In the genomic region with DNA sequence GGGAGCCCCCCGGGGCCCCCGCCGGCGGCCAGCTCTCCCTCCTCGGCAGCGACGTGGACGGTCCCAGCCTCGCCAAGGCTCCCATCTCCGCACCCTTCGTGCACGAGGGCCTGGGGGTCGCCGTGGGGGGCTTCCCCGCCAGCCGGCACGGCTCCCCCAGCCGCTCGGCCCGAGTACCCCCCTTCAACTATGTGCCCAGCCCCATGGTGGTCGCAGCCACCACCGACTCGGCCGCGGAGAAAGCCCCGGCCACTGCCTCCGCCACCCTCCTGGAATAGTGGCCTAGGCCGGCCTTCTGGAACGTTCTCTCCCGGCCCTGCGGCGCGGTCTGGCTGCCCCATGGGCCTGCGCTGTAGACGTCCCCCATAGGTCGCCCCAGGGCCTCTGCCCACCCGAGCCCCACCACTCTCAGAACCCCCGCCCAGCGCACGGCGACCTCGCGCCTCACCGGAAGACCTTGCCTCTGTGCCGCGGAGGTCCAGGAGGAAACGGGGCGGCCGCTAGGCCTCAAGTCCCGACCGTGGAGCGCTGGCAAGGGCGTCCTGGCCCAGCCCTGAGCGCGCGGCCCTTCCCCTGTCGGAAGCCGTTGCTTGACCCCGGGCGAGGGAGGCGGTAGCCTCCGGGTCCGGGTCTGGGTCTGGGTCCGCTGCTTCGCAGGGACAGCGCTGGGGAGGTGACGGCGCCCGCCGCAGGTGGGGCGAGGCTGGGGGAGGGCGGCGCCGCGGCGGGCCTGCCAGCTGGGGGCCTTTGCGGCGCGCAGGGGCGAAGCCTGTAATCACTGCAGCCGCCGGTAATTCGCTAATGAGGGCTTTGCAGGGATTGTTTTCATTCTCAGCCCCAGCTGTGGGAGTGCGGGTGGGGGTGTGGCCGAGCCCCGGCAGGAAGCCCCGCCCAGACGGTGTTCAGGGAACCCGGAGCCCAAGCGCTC, we compare ENCODE assay signal across 7 cellular contexts. TPM values are rescaled to one million over a fixed set of nuclear protein-coding genes. Genes with fewer than 3 reads are reported as not detected.
DNase-seq lines count a peak whose midpoint lies in the region; ATAC-seq and TF ChIP-seq lines count a peak whose summit lies in the region.

No MANE protein-coding gene starts in this region.

- DNase-seq in T-cell (peak; percentile 30 to 80 (median 62)), astrocyte of the hippocampus (ENCODE audit: low read depth, low spot score) (peak; percentile 57), kidney epithelial cell (ENCODE audit: low read depth) (no peak)
- DNase-seq in stimulated activated CD4-positive, alpha-beta T cell treated with anti-CD3 and anti-CD28 coated beads, TNF-alpha, amount 100 ng/mL, for 24 hours (ENCODE audit: low read depth in 3 of 3): peak; percentile 51 to 79 (median 52)

- H3K4me1 Mint-ChIP-seq in T-cell: peaks cover 11 to 19% (median 12%) of the 10 kb centered on the region in 3 donors

- POLR2A ChIA-PET in T-cell (lab: Charles Lee): no interaction called here

- no peaks in the 10 kb centered on the region for H3K9me3 ChIP-seq in HUES48 (ENCODE audit: control insufficient read depth, insufficient read depth, low read length)

- H3K9ac ChIP-seq in HUES48 (ENCODE audit: low read depth, low read length): no peak overlapping the region

- no peak for TF ChIP-seq CTCF in kidney epithelial cell (IDR thresholded peaks at IDR 0.05; ENCODE audit: insufficient read depth, low read length, poor library complexity, severe bottlenecking)

- H3K36me3 ChIP-seq in HUES48 (ENCODE audit: control insufficient read depth, insufficient read depth, low read length) (peaks cover 5% of the 10 kb centered on the region; the same call in 1 of the 2 replicates), kidney epithelial cell (ENCODE audit: control insufficient read depth, insufficient read depth, low read length) (no peaks in the 10 kb centered on the region)

- peaks cover 80% of the 10 kb centered on the region for H3K27me3 ChIP-seq in HUES48 (ENCODE audit: control insufficient read depth, insufficient read depth, low read length)
- peaks cover 79% of the 10 kb centered on the region for H3K27me3 ChIP-seq in kidney epithelial cell (ENCODE audit: control insufficient read depth, insufficient read depth, low read length)

- peak overlapping the region; percentile 44 for H3K4me3 ChIP-seq in HUES48 (ENCODE audit: low read depth, low read length)
- H3K4me3 ChIP-seq in kidney epithelial cell (ENCODE audit: low read depth, low read length): peak overlapping the region; percentile 4

- no peaks in the 10 kb centered on the region for H3K36me3 Mint-ChIP-seq in T-cell

- no peak overlapping the region for H3K27ac ChIP-seq in HUES48 (ENCODE audit: low read depth, low read length)

- ATAC-seq in T-cell (replicated peaks in 1 of 4) (peak; percentile 70 to 76 (median 74)), HG03280 (IDR thresholded peaks at IDR 0.05; ENCODE audit: unreplicated experiment) (no peak), GM19324 (IDR thresholded peaks at IDR 0.05; ENCODE audit: low FRiP score, unreplicated experiment) (no peak)

- no peak overlapping the region for H3K27ac Mint-ChIP-seq in T-cell

- CTCF ChIA-PET in T-cell (lab: Charles Lee): interaction anchor here in 1 of 2 donors (0.6 kb wide), 1 partner anchor 284 kb away, joined by 4 read pairs; no protein-coding TSS in a partner anchor

- no peaks in the 10 kb centered on the region for H3K9me3 Mint-ChIP-seq in T-cell

- peaks cover 0 to 9% of the 10 kb centered on the region in 2 donors for H3K27me3 Mint-ChIP-seq in T-cell

- H3K4me1 ChIP-seq in HUES48 (ENCODE audit: control insufficient read depth, insufficient read depth, low read length): peaks cover 8% of the 10 kb centered on the region

- peak overlapping the region; percentile 68 to 78 (median 71) for H3K4me3 Mint-ChIP-seq in T-cell

RNA-seq across cellular contexts. Expression of gene C19orf25, which starts 8.8 kb away (rescaled TPM):
- total RNA-seq in T-cell (10 to 100 TPM; 30.8 to 76.2 (median 71.4) TPM), kidney epithelial cell (38.8 and 40.0 TPM in 2 replicates)

RNA-seq across cellular contexts. Expression of gene PCSK4, which starts 19.9 kb away (rescaled TPM):
- total RNA-seq in T-cell (1 to 10 TPM; 5.2 to 9.8 (median 5.6) TPM), kidney epithelial cell (1.6 and 5.5 TPM in 2 replicates)

RNA-seq across cellular contexts. Expression of gene APC2, which starts 20.3 kb away (rescaled TPM):
- total RNA-seq in T-cell (under 1 TPM; 0.08 to 0.29 (median 0.13) TPM), kidney epithelial cell (not detected in 2 replicates)

RNA-seq across cellular contexts. Expression of gene REEP6, which starts 20.8 kb away (rescaled TPM):
- total RNA-seq in T-cell: 1 to 10 TPM; 2.2 to 6.9 (median 5.5) TPM
- 8.7 and 9.7 TPM in 2 replicates for total RNA-seq in kidney epithelial cell

RNA-seq across cellular contexts. Expression of gene RPS15, which starts 32.0 kb away (rescaled TPM):
- total RNA-seq in T-cell (1,000 to 10,000 TPM; 1,731 to 2,353 (median 2,282) TPM), kidney epithelial cell (1,778 and 3,178 TPM in 2 replicates)

Comparison
In these comparisons a context has a peak if more than half of its experiments do, and no peak if none do; other contexts are left out.
1. ATAC-seq: peak in T-cell (4 of 4); none in HG03280 (single experiment) and GM19324 (single experiment).